11 cellular contexts compared by ENCODE assay signal in the genomic region with DNA sequence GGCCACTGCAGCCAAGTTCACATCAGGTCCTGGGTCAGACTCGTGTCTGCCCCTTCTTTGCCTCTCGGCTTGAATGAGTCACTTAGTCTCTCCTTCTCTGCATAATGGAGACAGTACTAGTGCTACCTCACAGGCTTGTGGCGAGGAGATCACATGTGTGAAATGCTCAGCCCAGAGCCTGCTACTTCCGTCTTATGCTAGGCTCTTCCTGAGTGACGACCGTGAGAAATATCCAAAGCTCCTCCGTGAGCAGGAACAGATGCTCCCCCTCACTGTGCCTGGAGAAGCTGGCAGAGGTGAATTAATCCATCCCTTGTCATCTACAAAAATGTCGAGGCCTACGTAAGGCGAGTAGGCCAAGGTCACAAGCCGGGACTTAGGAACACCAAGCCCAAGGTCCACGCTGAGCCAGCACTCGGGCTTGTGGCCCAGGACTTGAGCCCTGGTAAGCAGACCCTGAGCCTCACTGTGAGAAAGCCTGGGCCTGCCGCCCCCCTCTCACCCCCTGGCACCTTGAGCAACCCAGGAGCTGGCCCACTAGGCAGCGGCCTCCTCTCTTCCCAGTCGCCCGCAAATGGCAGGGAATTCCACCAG. TPM values are rescaled to one million over a fixed set of nuclear protein-coding genes. Genes with fewer than 3 reads are reported as not detected.
DNase-seq lines count a peak whose midpoint lies in the region; ATAC-seq, FAIRE-seq and TF ChIP-seq lines count a peak whose summit lies in the region.
"Had no signal": no experiment of that assay in that cellular context is flagged by ENCODE, and none has a peak within 500 bp of the region (broad histone marks: within the 10 kb centered on the region; RNA-seq: fewer than 3 reads in every experiment).

No MANE protein-coding gene starts in this region.

- H3K9me3 ChIP-seq in pancreas, result no peaks in the 10 kb centered on the region

- H3K36me3 ChIP-seq in bronchial epithelial cell (ENCODE audit: control insufficient read depth, insufficient read depth, low read length) (peaks cover 23% of the 10 kb centered on the region), pancreas (no peaks in the 10 kb centered on the region)

- peaks cover 0 to 10% (median 0%) of the 10 kb centered on the region in 3 donors for H3K4me1 ChIP-seq in pancreas

- H3K4me3 ChIP-seq in bronchial epithelial cell (ENCODE audit: low read depth, low read length), result no peak overlapping the region
- no peak overlapping the region for H3K4me3 ChIP-seq in pancreas

- WGBS in pancreas, 2 donors, result 60 to 83% methylated on average over 17 of the region's 17 CpGs

- peak; percentile 83 for FAIRE-seq in bronchial epithelial cell (lab: Jason Lieb, UNC)
- FAIRE-seq in pancreas (lab: Jason Lieb, UNC), result no peak

- no peak for TF ChIP-seq CTCF in bronchial epithelial cell (IDR thresholded peaks at IDR 0.05; ENCODE audit: insufficient read depth, low read length, severe bottlenecking)
- TF ChIP-seq CTCF in pancreas (IDR thresholded peaks at IDR 0.05), result no peak

- intact Hi-C loops in pancreas (cut with DNase I), result no loop called here

- H3K27me3 ChIP-seq in bronchial epithelial cell (ENCODE audit: control insufficient read depth, insufficient read depth, low read length) (no peaks in the 10 kb centered on the region), pancreas (no peaks in the 10 kb centered on the region)

- DNase-seq in NK-92 (lab: John Stamatoyannopoulos, UW; ENCODE audit: unreplicated experiment) (peak; percentile 15), bronchial epithelial cell (ENCODE audit: low read depth) (no peak), pancreas (peak in 2 of 6 donors; percentile 38 to 70), hypothalamus (lab: John Stamatoyannopoulos, UW) (no peak), COR-L47 (lab: John Stamatoyannopoulos, UW) (no peak)
- DNase-seq: activated CD4-positive, alpha-beta memory T cell treated with anti-CD3 and anti-CD28 coated beads, Interleukin-2, amount 10 ng/mL, durations not matched to agents 7 days and 5 days had no signal

- ATAC-seq in GM18520 (IDR thresholded peaks at IDR 0.05; ENCODE audit: unreplicated experiment), result peak; percentile 85
- peak in 3 of 4 donors; percentile 31 to 51 (median 35) for ATAC-seq in pancreas
- ATAC-seq in GM18498 (IDR thresholded peaks at IDR 0.05; ENCODE audit: unreplicated experiment), result no peak
- ATAC-seq: right cardiac atrium had no signal

- H3K27ac ChIP-seq in pancreas, result no peak overlapping the region
- H3K27ac ChIP-seq: HL-60 had no signal

RNA-seq across cellular contexts. Expression of a gene that starts 17.9 kb away (rescaled TPM):
- 11.6 and 11.8 TPM in 2 replicates for total RNA-seq in bronchial epithelial cell
- 1 to 10 TPM; 3.2 to 5.7 (median 4.6) TPM for total RNA-seq in pancreas
- 1 to 10 TPM; 4.3 to 6.4 TPM for polyA plus RNA-seq in pancreas

RNA-seq across cellular contexts. Expression of a gene that starts 26.1 kb away (rescaled TPM):
- total RNA-seq in bronchial epithelial cell (not detected in 2 replicates), pancreas (not detected)
- polyA plus RNA-seq in pancreas, result not detected
- total RNA-seq: activated CD4-positive, alpha-beta memory T cell treated with anti-CD3 and anti-CD28 coated beads, Interleukin-2, amount 10 ng/mL, durations not matched to agents 7 days and 5 days; MCF 10A had no signal

RNA-seq across cellular contexts. Expression of a gene that starts 51.0 kb away (rescaled TPM):
- total RNA-seq in bronchial epithelial cell (not detected in 2 replicates), pancreas (10 to 100 TPM in 2 of 6 donors, 1 to 10 TPM in 3, under 1 TPM in 1; 0.94 to 23.5 (median 4.1) TPM)
- polyA plus RNA-seq in pancreas, result 1 to 10 TPM; 5.3 to 9.7 TPM
